Comparison of ENCODE assay signal across 19 cellular contexts in the genomic region with DNA sequence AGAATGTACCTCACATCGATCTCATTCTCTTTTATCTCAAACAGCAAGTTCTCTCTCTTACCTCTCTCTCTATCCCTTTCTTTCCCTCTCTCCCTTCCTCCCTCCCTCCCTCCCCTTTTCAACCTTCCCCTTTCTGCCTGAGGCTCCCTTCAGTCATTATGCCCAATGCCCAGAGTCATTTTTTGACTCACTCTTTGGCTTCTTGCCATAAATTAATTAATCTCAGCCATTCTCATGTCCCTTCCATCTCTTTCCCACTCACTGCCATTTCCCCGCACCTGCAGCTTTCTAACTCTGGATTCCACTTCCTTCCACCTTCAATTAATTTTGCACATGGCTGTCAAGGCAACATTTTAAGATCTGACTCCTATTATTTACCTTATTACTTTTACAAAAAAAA.
DNase-seq lines count a peak whose midpoint lies in the region; ATAC-seq, FAIRE-seq and TF ChIP-seq lines count a peak whose summit lies in the region.
"Had no signal": no experiment of that assay in that cellular context is flagged by ENCODE, and none has a peak within 500 bp of the region (broad histone marks: within the 10 kb centered on the region; RNA-seq: fewer than 3 reads in every experiment).

No MANE protein-coding gene starts in this region.

- H3K9ac ChIP-seq in mammary epithelial cell (ENCODE audit: insufficient read depth, low read length) = no peak overlapping the region

- H3K4me2 ChIP-seq in mammary epithelial cell (ENCODE audit: insufficient read depth, low read depth, low read length) = no peak overlapping the region

- intact Hi-C loops in mammary epithelial cell (cut with micrococcal nuclease) = no loop called here
- intact Hi-C loops in body of pancreas (cut with DNase I) = no loop called here
- intact Hi-C loops in heart right ventricle (cut with DNase I) = no loop called here

- BruUV-seq in mammary epithelial cell (replicated peaks; lab: Mats Ljungman, UMichigan) = no TSS peak

- H3K36me3 Mint-ChIP-seq in activated CD8-positive, alpha-beta memory T cell treated with anti-CD3 and anti-CD28 coated beads, Interleukin-2, amount 10 ng/mL, durations not matched to agents 7 days and 5 days = no peaks in the 10 kb centered on the region
- H3K36me3 Mint-ChIP-seq: activated naive CD8-positive, alpha-beta T cell treated with anti-CD3 and anti-CD28 coated beads for 36 hours; stimulated activated naive B cell treated with anti-CD40 and anti-IgM and Interleukin-4, amounts not matched to agents 10 μg/mL and 1 μg/mL and 100 μg/mL, for 72 hours had no signal

- TF ChIP-seq CTCF in mammary epithelial cell (conservative IDR thresholded peaks at IDR 0.05 in 1 of 2, IDR thresholded peaks at IDR 0.05 in 1 of 2; ENCODE audit: extremely low read depth in 1 of 2, insufficient read depth in 1 of 2, low read depth in 1 of 2, low read length in 2 of 2) (no peak), body of pancreas (IDR thresholded peaks at IDR 0.05) (no peak), heart right ventricle (IDR thresholded peaks at IDR 0.05) (no peak), D721Med (IDR thresholded peaks at IDR 0.05; ENCODE audit: insufficient read depth, missing control alignments) (no peak)

- peaks cover 49% of the 10 kb centered on the region for H3K79me2 ChIP-seq in mammary epithelial cell (ENCODE audit: insufficient read depth, low read length)

- H2AFZ ChIP-seq in mammary epithelial cell (ENCODE audit: low read depth, low read length) = no peak overlapping the region

- DNase-seq in A172 (ENCODE audit: low spot score) = peak; percentile 85
- peak; percentile 15 for DNase-seq in HCEC 1CT
- DNase-seq in NCI-H446 (lab: John Stamatoyannopoulos, UW) = peak; percentile 49 to 80
- peak; percentile 48 for DNase-seq in mammary epithelial cell
- DNase-seq in body of pancreas = no peak
- DNase-seq in activated CD8-positive, alpha-beta memory T cell treated with anti-CD3 and anti-CD28 coated beads, Interleukin-2, amount 10 ng/mL, durations not matched to agents 7 days and 5 days = no peak
- DNase-seq in heart right ventricle = no peak
- DNase-seq in D721Med (ENCODE audit: insufficient read length, low spot score) = no peak
- DNase-seq: activated naive CD8-positive, alpha-beta T cell treated with anti-CD3 and anti-CD28 coated beads for 36 hours; activated T-cell treated with anti-CD3 and anti-CD28 coated beads for 4 hours; heart left ventricle; kidney; midbrain; NCI-H524 treated with DMSO at 0.1 percent for 48 hours; occipital lobe; stimulated activated naive B cell treated with anti-CD40 and anti-IgM and Interleukin-4, amounts not matched to agents 10 μg/mL and 1 μg/mL and 100 μg/mL, for 72 hours; T-helper 17 cell had no signal

- CTCF ChIA-PET in mammary epithelial cell (lab: Charles Lee; ENCODE audit: low non-redundant PET) = no interaction called here
- CTCF ChIA-PET in activated CD8-positive, alpha-beta memory T cell treated with anti-CD3 and anti-CD28 coated beads, Interleukin-2, amount 10 ng/mL, durations not matched to agents 7 days and 5 days (lab: Charles Lee) = no interaction called here

- H3K27me3 Mint-ChIP-seq in activated CD8-positive, alpha-beta memory T cell treated with anti-CD3 and anti-CD28 coated beads, Interleukin-2, amount 10 ng/mL, durations not matched to agents 7 days and 5 days = peaks cover 3% of the 10 kb centered on the region
- H3K27me3 Mint-ChIP-seq: activated naive CD8-positive, alpha-beta T cell treated with anti-CD3 and anti-CD28 coated beads for 36 hours had no signal

- no peak for FAIRE-seq in D721Med (lab: Jason Lieb, UNC)
- FAIRE-seq: kidney, urothelium cell line had no signal

- no peak overlapping the region for H3K4me3 ChIP-seq in mammary epithelial cell (replicated peaks in 1 of 3; ENCODE audit: insufficient read depth in 1 of 3, low read depth in 2 of 3, low read length in 3 of 3)
- H3K4me3 ChIP-seq in body of pancreas = no peak overlapping the region
- no peak overlapping the region for H3K4me3 ChIP-seq in heart right ventricle
- H3K4me3 ChIP-seq: heart left ventricle had no signal

- TF ChIP-seq POLR2A in body of pancreas (IDR thresholded peaks at IDR 0.05) = no peak

- H3K9me3 ChIP-seq in mammary epithelial cell (replicated peaks; ENCODE audit: insufficient read depth, low read length) (no peaks in the 10 kb centered on the region), body of pancreas (no peaks in the 10 kb centered on the region), heart right ventricle (no peaks in the 10 kb centered on the region)
- H3K9me3 ChIP-seq: heart left ventricle had no signal

- H3K4me3 Mint-ChIP-seq in activated CD8-positive, alpha-beta memory T cell treated with anti-CD3 and anti-CD28 coated beads, Interleukin-2, amount 10 ng/mL, durations not matched to agents 7 days and 5 days = no peak overlapping the region
- H3K4me3 Mint-ChIP-seq: activated naive CD8-positive, alpha-beta T cell treated with anti-CD3 and anti-CD28 coated beads for 36 hours; central memory CD8-positive, alpha-beta T cell; stimulated activated naive B cell treated with anti-CD40 and anti-IgM and Interleukin-4, amounts not matched to agents 10 μg/mL and 1 μg/mL and 100 μg/mL, for 72 hours; T-helper 17 cell had no signal

- H3K27ac ChIP-seq in mammary epithelial cell (ENCODE audit: insufficient read depth, low read depth, low read length) (no peak overlapping the region), body of pancreas (no peak overlapping the region), heart right ventricle (peak overlapping the region in 1 of 10 donors; percentile 46)
- H3K27ac ChIP-seq: heart left ventricle had no signal

- H4K20me1 ChIP-seq in mammary epithelial cell (ENCODE audit: insufficient read depth, low read length) = no peaks in the 10 kb centered on the region

- ATAC-seq in body of pancreas (no peak), heart right ventricle (no peak)
- no peak for ATAC-seq in activated CD8-positive, alpha-beta memory T cell treated with anti-CD3 and anti-CD28 coated beads, Interleukin-2, amount 10 ng/mL, durations not matched to agents 7 days and 5 days
- ATAC-seq: heart left ventricle; stimulated activated naive B cell treated with anti-CD40 and anti-IgM and Interleukin-4, amounts not matched to agents 10 μg/mL and 1 μg/mL and 100 μg/mL, for 72 hours; T-helper 17 cell had no signal

- in situ Hi-C loops in mammary epithelial cell (cut with MboI; ENCODE audit: low sequenced_read_pairs in 2 of 2) = no loop called here

- H3K9me3 Mint-ChIP-seq in activated CD8-positive, alpha-beta memory T cell treated with anti-CD3 and anti-CD28 coated beads, Interleukin-2, amount 10 ng/mL, durations not matched to agents 7 days and 5 days (ENCODE audit: low read depth) = no peaks in the 10 kb centered on the region
- H3K9me3 Mint-ChIP-seq: activated naive CD8-positive, alpha-beta T cell treated with anti-CD3 and anti-CD28 coated beads for 36 hours; stimulated activated naive B cell treated with anti-CD40 and anti-IgM and Interleukin-4, amounts not matched to agents 10 μg/mL and 1 μg/mL and 100 μg/mL, for 72 hours had no signal

- dilution Hi-C loops in mammary epithelial cell (cut with HindIII; ENCODE audit: low sequenced_read_pairs) = no loop called here

- whole genome bisulfite sequencing in mammary epithelial cell (ENCODE audit: low coverage, missing lambda C conversion rate) = 100% methylated on average over 2 of the region's 2 CpGs
- WGBS in body of pancreas, 2 donors = 91 to 95% methylated on average over 2 of the region's 2 CpGs
- 70 to 72% methylated on average over 2 of the region's 2 CpGs for WGBS in heart right ventricle, 2 donors

- H3K36me3 ChIP-seq in mammary epithelial cell (ENCODE audit: insufficient read depth, low read length) = no peaks in the 10 kb centered on the region
- H3K36me3 ChIP-seq in body of pancreas (replicated peaks in 1 of 2; ENCODE audit: insufficient read depth in 1 of 2, low read depth in 2 of 2) = no peaks in the 10 kb centered on the region
- no peaks in the 10 kb centered on the region for H3K36me3 ChIP-seq in heart right ventricle
- H3K36me3 ChIP-seq: heart left ventricle had no signal

- H3K27ac Mint-ChIP-seq in activated CD8-positive, alpha-beta memory T cell treated with anti-CD3 and anti-CD28 coated beads, Interleukin-2, amount 10 ng/mL, durations not matched to agents 7 days and 5 days = no peak overlapping the region
- H3K27ac Mint-ChIP-seq: activated naive CD8-positive, alpha-beta T cell treated with anti-CD3 and anti-CD28 coated beads for 36 hours; stimulated activated naive B cell treated with anti-CD40 and anti-IgM and Interleukin-4, amounts not matched to agents 10 μg/mL and 1 μg/mL and 100 μg/mL, for 72 hours; T-helper 17 cell had no signal

- H3K27me3 ChIP-seq in mammary epithelial cell (ENCODE audit: insufficient read depth, low read length) (no peaks in the 10 kb centered on the region), body of pancreas (no peaks in the 10 kb centered on the region), heart right ventricle (no peaks in the 10 kb centered on the region)
- H3K27me3 ChIP-seq: heart left ventricle had no signal

- H3K4me1 ChIP-seq in mammary epithelial cell (ENCODE audit: insufficient read depth, low read length) (peaks cover 21% of the 10 kb centered on the region), body of pancreas (peaks cover 21% of the 10 kb centered on the region), heart right ventricle (peaks cover 0 to 17% (median 9%) of the 10 kb centered on the region in 9 donors)

- no peaks in the 10 kb centered on the region for H3K4me1 Mint-ChIP-seq in activated CD8-positive, alpha-beta memory T cell treated with anti-CD3 and anti-CD28 coated beads, Interleukin-2, amount 10 ng/mL, durations not matched to agents 7 days and 5 days
- H3K4me1 Mint-ChIP-seq: activated naive CD8-positive, alpha-beta T cell treated with anti-CD3 and anti-CD28 coated beads for 36 hours; central memory CD8-positive, alpha-beta T cell; stimulated activated naive B cell treated with anti-CD40 and anti-IgM and Interleukin-4, amounts not matched to agents 10 μg/mL and 1 μg/mL and 100 μg/mL, for 72 hours; T-helper 17 cell had no signal

Comparison
In these comparisons a context has a peak if more than half of its experiments do, and no peak if none do; other contexts are left out.
1. DNase-seq: peak in A172 (single experiment), HCEC 1CT (single experiment), NCI-H446 (2 of 2) and mammary epithelial cell (single experiment); none in body of pancreas (0 of 4), activated CD8-positive, alpha-beta memory T cell treated with anti-CD3 and anti-CD28 coated beads, Interleukin-2, amount 10 ng/mL, durations not matched to agents 7 days and 5 days (single experiment), heart right ventricle (0 of 2) and D721Med (single experiment).